15 cellular contexts compared by ENCODE assay signal in genomic region chr4:184801781-184802180, GRCh38. TPM values are rescaled to one million over a fixed set of nuclear protein-coding genes. Genes with fewer than 3 reads are reported as not detected.
DNase-seq lines count a peak whose midpoint lies in the region; ATAC-seq, FAIRE-seq and TF ChIP-seq lines count a peak whose summit lies in the region.
"Had no signal": no experiment of that assay in that cellular context is flagged by ENCODE, and none has a peak within 500 bp of the region (broad histone marks: within the 10 kb centered on the region; RNA-seq: fewer than 3 reads in every experiment).

No MANE protein-coding gene starts in this region.

- no peaks in the 10 kb centered on the region for H3K36me3 ChIP-seq in MG63
- H3K36me3 ChIP-seq in bronchial epithelial cell (ENCODE audit: control insufficient read depth, insufficient read depth, low read length): peaks cover 3% of the 10 kb centered on the region
- H3K36me3 ChIP-seq in suprapubic skin: peaks cover 18% of the 10 kb centered on the region

- H3K27ac ChIP-seq in suprapubic skin: peak overlapping the region; percentile 72

- no peaks in the 10 kb centered on the region for H3K9me3 Mint-ChIP-seq in activated CD4-positive, alpha-beta T cell treated with anti-CD3 and anti-CD28 coated beads for 36 hours (ENCODE audit: low read depth)
- H3K9me3 Mint-ChIP-seq: activated naive CD8-positive, alpha-beta T cell treated with anti-CD3 and anti-CD28 coated beads, Interleukin-2, amount 10 ng/mL, durations not matched to agents 7 days and 5 days; neural crest cell; stimulated activated memory B cell treated with anti-CD40 and anti-IgM and Interleukin-4, amounts not matched to agents 10 μg/mL and 1 μg/mL and 100 μg/mL, for 72 hours; T-helper 2 cell treated with Interferon-gamma antibody and Interleukin-4, amounts not matched to agents 5 μg/mL and 100 μg/mL, for 36 hours had no signal

- no peak for TF ChIP-seq EP300 in suprapubic skin (IDR thresholded peaks at IDR 0.05)

- H3K4me1 ChIP-seq in suprapubic skin: peaks cover 65% of the 10 kb centered on the region

- peaks cover 5% of the 10 kb centered on the region for H3K4me1 Mint-ChIP-seq in activated CD4-positive, alpha-beta T cell treated with anti-CD3 and anti-CD28 coated beads for 36 hours

- no peak for ATAC-seq in GM18867 (IDR thresholded peaks at IDR 0.05; ENCODE audit: unreplicated experiment)
- ATAC-seq in activated CD4-positive, alpha-beta T cell treated with anti-CD3 and anti-CD28 coated beads for 36 hours: no peak
- ATAC-seq in GM18870 (IDR thresholded peaks at IDR 0.05; ENCODE audit: unreplicated experiment): no peak
- ATAC-seq: stimulated activated memory B cell treated with anti-CD40 and anti-IgM and Interleukin-4, amounts not matched to agents 10 μg/mL and 1 μg/mL and 100 μg/mL, for 72 hours had no signal

- CTCF ChIA-PET in activated CD4-positive, alpha-beta T cell treated with anti-CD3 and anti-CD28 coated beads for 36 hours (lab: Charles Lee): interaction anchor here (1.1 to 1.6 kb wide), 2 partner anchors 18 to 56 kb away, joined by 3 read pairs; no protein-coding TSS in a partner anchor

- no peak for FAIRE-seq in bronchial epithelial cell (lab: Jason Lieb, UNC)

- POLR2A ChIA-PET in activated CD4-positive, alpha-beta T cell treated with anti-CD3 and anti-CD28 coated beads for 36 hours (lab: Charles Lee): no interaction called here

- no peak for TF ChIP-seq POLR2A in suprapubic skin (IDR thresholded peaks at IDR 0.05)

- H3K9me3 ChIP-seq in MG63 (no peaks in the 10 kb centered on the region), suprapubic skin (no peaks in the 10 kb centered on the region)

- no peak overlapping the region for H3K27ac Mint-ChIP-seq in activated CD4-positive, alpha-beta T cell treated with anti-CD3 and anti-CD28 coated beads for 36 hours
- H3K27ac Mint-ChIP-seq: activated naive CD8-positive, alpha-beta T cell treated with anti-CD3 and anti-CD28 coated beads, Interleukin-2, amount 10 ng/mL, durations not matched to agents 7 days and 5 days; stimulated activated memory B cell treated with anti-CD40 and anti-IgM and Interleukin-4, amounts not matched to agents 10 μg/mL and 1 μg/mL and 100 μg/mL, for 72 hours; T-helper 2 cell treated with Interferon-gamma antibody and Interleukin-4, amounts not matched to agents 5 μg/mL and 100 μg/mL, for 36 hours had no signal

- 36% methylated on average over 3 of the region's 3 CpGs for WGBS in suprapubic skin

- intact Hi-C loops in activated CD4-positive, alpha-beta T cell treated with anti-CD3 and anti-CD28 coated beads for 36 hours (cut with DNase I, micrococcal nuclease): no loop called here

- peaks cover 8% of the 10 kb centered on the region for H3K36me3 Mint-ChIP-seq in activated CD4-positive, alpha-beta T cell treated with anti-CD3 and anti-CD28 coated beads for 36 hours (ENCODE audit: low read depth)

- no peaks in the 10 kb centered on the region for H3K27me3 ChIP-seq in MG63
- H3K27me3 ChIP-seq in bronchial epithelial cell (ENCODE audit: control insufficient read depth, insufficient read depth, low read length): no peaks in the 10 kb centered on the region
- H3K27me3 ChIP-seq in suprapubic skin: no peaks in the 10 kb centered on the region

- DNase-seq in MG63: peak; percentile 80
- DNase-seq in bronchial epithelial cell (ENCODE audit: low read depth): peak; percentile 89
- peak; percentile 73 for DNase-seq in kidney glomerular epithelial cell (lab: John Stamatoyannopoulos, UW)
- DNase-seq in suprapubic skin (ENCODE audit: low spot score in 2 of 2): no peak
- DNase-seq in activated CD4-positive, alpha-beta T cell treated with anti-CD3 and anti-CD28 coated beads for 36 hours: no peak
- DNase-seq: activated CD4-positive, alpha-beta T cell treated with anti-CD3 and anti-CD28 coated beads, Interleukin-2, amount 50 U/mL, for 1 hour; activated naive CD8-positive, alpha-beta T cell treated with anti-CD3 and anti-CD28 coated beads, Interleukin-2, amount 10 ng/mL, durations not matched to agents 7 days and 5 days; activated T-cell treated with anti-CD3 and anti-CD28 coated beads, Interleukin-2, amount 50 U/mL, for 1 hour; MM.1S; SHP77 had no signal

- H3K4me3 ChIP-seq in MG63: no peak overlapping the region
- H3K4me3 ChIP-seq in bronchial epithelial cell (ENCODE audit: low read depth, low read length): no peak overlapping the region
- H3K4me3 ChIP-seq in suprapubic skin: peak overlapping the region; percentile 24

- TF ChIP-seq CTCF in bronchial epithelial cell (IDR thresholded peaks at IDR 0.05; ENCODE audit: insufficient read depth, low read length, severe bottlenecking) (no peak), suprapubic skin (IDR thresholded peaks at IDR 0.05) (no peak)

- H3K27me3 Mint-ChIP-seq in activated CD4-positive, alpha-beta T cell treated with anti-CD3 and anti-CD28 coated beads for 36 hours: no peaks in the 10 kb centered on the region
- H3K27me3 Mint-ChIP-seq: activated naive CD8-positive, alpha-beta T cell treated with anti-CD3 and anti-CD28 coated beads, Interleukin-2, amount 10 ng/mL, durations not matched to agents 7 days and 5 days; stimulated activated memory B cell treated with anti-CD40 and anti-IgM and Interleukin-4, amounts not matched to agents 10 μg/mL and 1 μg/mL and 100 μg/mL, for 72 hours had no signal

- H3K4me3 Mint-ChIP-seq in activated CD4-positive, alpha-beta T cell treated with anti-CD3 and anti-CD28 coated beads for 36 hours: no peak overlapping the region
- H3K4me3 Mint-ChIP-seq: activated naive CD8-positive, alpha-beta T cell treated with anti-CD3 and anti-CD28 coated beads, Interleukin-2, amount 10 ng/mL, durations not matched to agents 7 days and 5 days; neural crest cell; stimulated activated memory B cell treated with anti-CD40 and anti-IgM and Interleukin-4, amounts not matched to agents 10 μg/mL and 1 μg/mL and 100 μg/mL, for 72 hours; T-helper 2 cell treated with Interferon-gamma antibody and Interleukin-4, amounts not matched to agents 5 μg/mL and 100 μg/mL, for 36 hours had no signal

RNA-seq across cellular contexts. Expression of gene ACSL1, which starts 24.0 kb away (rescaled TPM):
- total RNA-seq in MG63 (2014; rRNA removed; shearing (Covaris generic); ENCODE audit: low replicate concordance): 20.5 and 22.2 TPM in 2 replicates
- total RNA-seq in bronchial epithelial cell: 60.3 and 97.9 TPM in 2 replicates
- total RNA-seq in suprapubic skin: 100 to 1,000 TPM; 236 to 420 (median 277) TPM
- 10 to 100 TPM; 17.1 to 17.2 TPM for total RNA-seq in activated CD4-positive, alpha-beta T cell treated with anti-CD3 and anti-CD28 coated beads for 36 hours

Comparison
In these comparisons a context has a peak if more than half of its experiments do, and no peak if none do; other contexts are left out.
1. DNase-seq: peak in MG63 (single experiment), bronchial epithelial cell (single experiment) and kidney glomerular epithelial cell (single experiment); none in suprapubic skin (0 of 2) and activated CD4-positive, alpha-beta T cell treated with anti-CD3 and anti-CD28 coated beads for 36 hours (single experiment).